ENCODE assay signal across 25 cellular contexts in genomic region chr1:10735603-10736305, GRCh38.
DNase-seq lines count a peak whose midpoint lies in the region; ATAC-seq and TF ChIP-seq lines count a peak whose summit lies in the region.
"Had no signal": no experiment of that assay in that cellular context is flagged by ENCODE, and none has a peak within 500 bp of the region (broad histone marks: within the 10 kb centered on the region; RNA-seq: fewer than 3 reads in every experiment).

No MANE protein-coding gene starts in this region.

- H3K4ac ChIP-seq in neuronal stem cell (ENCODE audit: low read length), result no peak overlapping the region

- no peak overlapping the region for H3K4me3 Mint-ChIP-seq in GM23338
- H3K4me3 Mint-ChIP-seq: CD4-positive, alpha-beta T cell; IgD-negative memory B cell had no signal

- H4K91ac ChIP-seq in neuronal stem cell (ENCODE audit: low read depth, low read length, poor library complexity), result no peak overlapping the region

- no peak overlapping the region for H2BK120ac ChIP-seq in neuronal stem cell (ENCODE audit: low read depth, low read length)

- no peaks in the 10 kb centered on the region; the same call in 2 of the 3 replicates for H3K9me3 Mint-ChIP-seq in GM23338
- H3K9me3 Mint-ChIP-seq: CD4-positive, alpha-beta T cell; IgD-negative memory B cell; neural crest cell had no signal

- no peaks in the 10 kb centered on the region for H3K27me3 ChIP-seq in GM23338 (ENCODE audit: insufficient read depth)
- no peaks in the 10 kb centered on the region for H3K27me3 ChIP-seq in WERI-Rb-1 (ENCODE audit: insufficient read depth, low read depth, severe bottlenecking)
- no peaks in the 10 kb centered on the region for H3K27me3 ChIP-seq in left ventricle myocardium inferior (ENCODE audit: low read depth)
- no peaks in the 10 kb centered on the region for H3K27me3 ChIP-seq in neuronal stem cell (ENCODE audit: control insufficient read depth in 3 of 3, insufficient read depth in 3 of 3, low read depth in 1 of 3, low read length in 3 of 3)
- H3K27me3 ChIP-seq: gastroesophageal sphincter had no signal

- H4K20me1 ChIP-seq in GM23338 (replicated peaks; ENCODE audit: insufficient read depth), result no peaks in the 10 kb centered on the region

- H2BK12ac ChIP-seq in neuronal stem cell (ENCODE audit: low read length), result peak overlapping the region; percentile 82

- no peak overlapping the region for H3K27ac Mint-ChIP-seq in GM23338
- H3K27ac Mint-ChIP-seq: CD4-positive, alpha-beta T cell had no signal

- H4K8ac ChIP-seq in neuronal stem cell (ENCODE audit: low read depth, low read length), result peak overlapping the region; percentile 52

- H3K18ac ChIP-seq in neuronal stem cell (ENCODE audit: low read length), result peak overlapping the region; percentile 97

- peaks cover 48% of the 10 kb centered on the region for H3K4me1 Mint-ChIP-seq in GM23338

- H2AFZ ChIP-seq in GM23338, result no peak overlapping the region
- H2AFZ ChIP-seq in neuronal stem cell (ENCODE audit: low read length), result peak overlapping the region; percentile 84

- no peaks in the 10 kb centered on the region for H3K36me3 Mint-ChIP-seq in GM23338 (ENCODE audit: low read depth)
- H3K36me3 Mint-ChIP-seq: IgD-negative memory B cell had no signal

- peak overlapping the region; percentile 51 for H3K9ac ChIP-seq in neuronal stem cell (ENCODE audit: low read depth, low read length, poor library complexity)

- no peaks in the 10 kb centered on the region for H3F3A ChIP-seq in GM23338 (replicated peaks; ENCODE audit: low read depth)

- H3K4me3 ChIP-seq in GM23338 (no peak overlapping the region), WERI-Rb-1 (ENCODE audit: low read depth, low read length) (no peak overlapping the region), left ventricle myocardium inferior (no peak overlapping the region), neuronal stem cell (ENCODE audit: low read length in 2 of 2) (peak overlapping the region in 1 of 2 donors; percentile 34)
- H3K4me3 ChIP-seq: gastroesophageal sphincter, tibial artery had no signal

- no peaks in the 10 kb centered on the region for H3K9me3 ChIP-seq in WERI-Rb-1 (ENCODE audit: severe bottlenecking)
- no peaks in the 10 kb centered on the region for H3K9me3 ChIP-seq in left ventricle myocardium inferior (replicated peaks)
- no peaks in the 10 kb centered on the region for H3K9me3 ChIP-seq in neuronal stem cell (replicated peaks in 1 of 2; ENCODE audit: control insufficient read depth in 2 of 2, insufficient read depth in 1 of 2, low read depth in 1 of 2, low read length in 2 of 2)
- H3K9me3 ChIP-seq: gastroesophageal sphincter, tibial artery had no signal

- H3K4me1 ChIP-seq in GM23338 (ENCODE audit: insufficient read depth), result peaks cover 30% of the 10 kb centered on the region
- H3K4me1 ChIP-seq in left ventricle myocardium inferior, result peaks cover 82% of the 10 kb centered on the region
- H3K4me1 ChIP-seq in neuronal stem cell (ENCODE audit: control insufficient read depth in 2 of 2, insufficient read depth in 1 of 2, low read depth in 1 of 2, low read length in 2 of 2), result peaks cover 34 to 37% of the 10 kb centered on the region in 2 donors

- no peak for DNase-seq in GM23338 (ENCODE audit: low spot score)
- peak; percentile 70 for DNase-seq in WERI-Rb-1
- DNase-seq in left ventricle myocardium inferior, result no peak
- no peak for DNase-seq in neuronal stem cell (ENCODE audit: low spot score)
- no peak for DNase-seq in kidney tubule cell (ENCODE audit: low spot score)
- DNase-seq in MV-4-11 (lab: John Stamatoyannopoulos, UW), result no peak
- DNase-seq in dedifferentiated amniotic fluid mesenchymal stem cell (ENCODE audit: extremely low spot score), result no peak
- DNase-seq: activated CD4-positive, alpha-beta T cell treated with anti-CD3 and anti-CD28 coated beads for 1 hour; activated naive CD4-positive, alpha-beta T cell; activated T-cell treated with anti-CD3 and anti-CD28 coated beads, Interleukin-2, amount 50 U/mL, for 1 hour; amniotic stem cell; CD4-positive, alpha-beta T cell; effector CD4-positive, alpha-beta T cell; erythroblast; HCEC 1CT; NCI-H1417 treated with DMSO at 0.1 percent for 48 hours; SHP77 treated with DMSO at 0.1 percent for 48 hours; stimulated activated CD4-positive, alpha-beta T cell treated with anti-CD3 and anti-CD28 coated beads, Interleukin-4, amount 100 ng/mL, for 1 hour; stimulated activated naive CD4-positive, alpha-beta T cell; tibial artery had no signal

- TF ChIP-seq CTCF in GM23338 (conservative IDR thresholded peaks at IDR 0.05; ENCODE audit: low read depth in 2 of 2) (no peak), WERI-Rb-1 (IDR thresholded peaks at IDR 0.05; ENCODE audit: low read depth, low read length) (no peak), left ventricle myocardium inferior (IDR thresholded peaks at IDR 0.05; ENCODE audit: borderline replicate concordance) (no peak)

- peak overlapping the region; percentile 79 for H2BK5ac ChIP-seq in neuronal stem cell (ENCODE audit: low read length)

- peak overlapping the region; percentile 50 for H3K23ac ChIP-seq in neuronal stem cell (ENCODE audit: low read depth, low read length, poor library complexity)

- peak overlapping the region; percentile 25 for H2BK15ac ChIP-seq in neuronal stem cell (ENCODE audit: low read length)

- H2AK5ac ChIP-seq in neuronal stem cell (ENCODE audit: low read depth, low read length), result peak overlapping the region; percentile 88

- H3K27me3 Mint-ChIP-seq in GM23338 (ENCODE audit: insufficient read depth, low read depth, poor library complexity), result peaks cover 7% of the 10 kb centered on the region
- H3K27me3 Mint-ChIP-seq: CD4-positive, alpha-beta T cell; progenitor cell of endocrine pancreas had no signal

- H3K14ac ChIP-seq in neuronal stem cell (ENCODE audit: low read length), result peak overlapping the region; percentile 76

- no peaks in the 10 kb centered on the region for H3K79me2 ChIP-seq in GM23338 (replicated peaks; ENCODE audit: insufficient read depth)

- no CpG with 5 or more reads among the region's 10 CpGs for whole genome bisulfite sequencing in neuronal stem cell (ENCODE audit: extremely low coverage in 2 of 2, insufficient read length in 2 of 2, insufficient replicate concordance in 1 of 2), 2 donors

- intact Hi-C loops in left ventricle myocardium inferior (cut with micrococcal nuclease), result no loop called here

- peaks cover 5% of the 10 kb centered on the region for H3K79me1 ChIP-seq in neuronal stem cell (ENCODE audit: low read depth, low read length)

- H3K27ac ChIP-seq in GM23338 (ENCODE audit: low read depth) (no peak overlapping the region), WERI-Rb-1 (peak overlapping the region; percentile 45), left ventricle myocardium inferior (replicated peaks) (peak overlapping the region; percentile 84), neuronal stem cell (replicated peaks; ENCODE audit: low read length) (peak overlapping the region; percentile 64)
- H3K27ac ChIP-seq: gastroesophageal sphincter, tibial artery had no signal

- ATAC-seq in GM23338, result no peak
- no peak for ATAC-seq in GM21423 (IDR thresholded peaks at IDR 0.05; ENCODE audit: unreplicated experiment)
- ATAC-seq: gastroesophageal sphincter had no signal

- H3K36me3 ChIP-seq in GM23338 (ENCODE audit: insufficient read depth) (no peaks in the 10 kb centered on the region), WERI-Rb-1 (no peaks in the 10 kb centered on the region; the same call in 1 of the 2 replicates), left ventricle myocardium inferior (no peaks in the 10 kb centered on the region), neuronal stem cell (replicated peaks in 1 of 2; ENCODE audit: control insufficient read depth in 2 of 2, insufficient read depth in 2 of 2, low read length in 2 of 2) (no peaks in the 10 kb centered on the region)
- H3K36me3 ChIP-seq: gastroesophageal sphincter, tibial artery had no signal

- no peaks in the 10 kb centered on the region for H3K9me2 ChIP-seq in GM23338 (ENCODE audit: insufficient read depth)

- H3K4me2 ChIP-seq in GM23338 (peak overlapping the region; percentile 27; the same call in 1 of the 2 replicates), neuronal stem cell (ENCODE audit: insufficient read depth, low read length, poor library complexity, severe bottlenecking) (no peak overlapping the region)

TF ChIP-seq in GM23338, 12 proteins besides CTCF, POLR2A, EP300 and RAD21 (continues in another document):
- TF ChIP-seq ZNF331 (CRISPR knock-in tag; IDR thresholded peaks at IDR 0.05; ENCODE audit: low read depth), result no peak
- TF ChIP-seq REST (IDR thresholded peaks at IDR 0.05; ENCODE audit: unreplicated experiment), result no peak
- TF ChIP-seq ZNF114 (CRISPR knock-in tag; IDR thresholded peaks at IDR 0.05), result no peak
- TF ChIP-seq EZH2 (IDR thresholded peaks at IDR 0.05; ENCODE audit: low read depth, unreplicated experiment), result no peak
- TF ChIP-seq EZH2phosphoT487 (IDR thresholded peaks at IDR 0.05; ENCODE audit: unreplicated experiment), result no peak
